Comparison of ENCODE assay signal across 1 cellular context in the genomic region with DNA sequence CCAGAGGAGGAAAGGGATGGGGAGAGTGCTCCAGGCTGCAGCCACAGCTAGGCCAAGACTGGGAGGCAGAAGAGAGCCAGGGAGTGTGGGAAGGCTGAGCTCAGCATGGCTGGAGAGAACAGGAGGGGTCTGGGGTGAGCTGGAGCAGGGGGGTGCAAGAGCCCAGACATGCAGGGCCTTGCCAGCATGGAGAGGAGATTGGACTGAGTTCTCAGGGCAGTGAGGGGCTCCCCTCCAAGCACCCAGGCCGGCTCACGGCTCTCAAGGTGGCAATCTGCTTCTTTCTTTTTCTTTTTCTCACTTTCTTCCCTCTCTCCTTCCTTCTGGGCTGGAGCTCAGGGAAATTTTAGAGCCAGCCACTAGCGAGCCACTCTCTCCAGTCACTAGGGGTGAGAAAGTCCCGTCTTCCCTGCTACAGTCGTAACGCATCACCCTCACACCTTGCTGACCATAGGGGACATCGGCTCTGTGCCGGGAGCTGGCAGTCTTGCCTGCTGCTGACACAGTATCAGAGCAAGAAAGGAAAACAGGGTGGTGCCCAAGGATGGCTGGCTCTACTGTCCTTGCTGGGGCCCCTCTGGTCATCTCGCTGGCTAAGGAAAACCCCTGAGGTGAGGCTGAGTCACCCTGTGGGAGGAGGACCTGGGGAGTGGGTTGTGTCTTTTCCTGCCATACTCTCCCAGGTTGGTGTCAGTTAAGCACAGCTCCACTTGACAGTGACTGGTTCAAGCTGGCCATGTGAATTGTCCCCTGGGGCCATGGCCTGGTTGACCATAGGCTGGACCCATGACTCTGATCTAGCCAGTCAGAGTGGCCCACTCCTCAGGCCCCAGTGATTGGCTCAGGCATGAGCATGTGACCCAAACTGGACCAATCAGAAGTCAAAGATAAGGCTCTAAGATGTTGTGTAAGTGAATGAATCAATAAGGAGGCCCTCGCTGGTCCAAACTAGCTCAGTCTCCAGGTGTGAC.
TF ChIP-seq lines count a peak whose summit lies in the region.

No MANE protein-coding gene starts in this region.

TF ChIP-seq in K562, 482 proteins besides CTCF, POLR2A, EP300 and RAD21 (continued from another document):
- TF ChIP-seq, protein P1, sequence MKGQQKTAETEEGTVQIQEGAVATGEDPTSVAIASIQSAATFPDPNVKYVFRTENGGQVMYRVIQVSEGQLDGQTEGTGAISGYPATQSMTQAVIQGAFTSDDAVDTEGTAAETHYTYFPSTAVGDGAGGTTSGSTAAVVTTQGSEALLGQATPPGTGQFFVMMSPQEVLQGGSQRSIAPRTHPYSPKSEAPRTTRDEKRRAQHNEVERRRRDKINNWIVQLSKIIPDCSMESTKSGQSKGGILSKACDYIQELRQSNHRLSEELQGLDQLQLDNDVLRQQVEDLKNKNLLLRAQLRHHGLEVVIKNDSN (CRISPR knock-in tag; IDR thresholded peaks at IDR 0.05) = 0 out of 2 replicates have a peak, but pooled peaks have one; percentile 17
- TF ChIP-seq, protein P2, sequence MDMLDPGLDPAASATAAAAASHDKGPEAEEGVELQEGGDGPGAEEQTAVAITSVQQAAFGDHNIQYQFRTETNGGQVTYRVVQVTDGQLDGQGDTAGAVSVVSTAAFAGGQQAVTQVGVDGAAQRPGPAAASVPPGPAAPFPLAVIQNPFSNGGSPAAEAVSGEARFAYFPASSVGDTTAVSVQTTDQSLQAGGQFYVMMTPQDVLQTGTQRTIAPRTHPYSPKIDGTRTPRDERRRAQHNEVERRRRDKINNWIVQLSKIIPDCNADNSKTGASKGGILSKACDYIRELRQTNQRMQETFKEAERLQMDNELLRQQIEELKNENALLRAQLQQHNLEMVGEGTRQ (CRISPR knock-in tag; IDR thresholded peaks at IDR 0.05) = peak; percentile 56
- TF ChIP-seq NFYB (IDR thresholded peaks at IDR 0.05; ENCODE audit: extremely low read depth, insufficient read length) (peak; percentile 45), ZC3H8 (IDR thresholded peaks at IDR 0.05) (no peak), ARID1B (IDR thresholded peaks at IDR 0.05) (no peak), SRF (CRISPR knock-in tag; IDR thresholded peaks at IDR 0.05) (no peak)
